ENCODE assay signal across 8 cellular contexts in the genomic region with DNA sequence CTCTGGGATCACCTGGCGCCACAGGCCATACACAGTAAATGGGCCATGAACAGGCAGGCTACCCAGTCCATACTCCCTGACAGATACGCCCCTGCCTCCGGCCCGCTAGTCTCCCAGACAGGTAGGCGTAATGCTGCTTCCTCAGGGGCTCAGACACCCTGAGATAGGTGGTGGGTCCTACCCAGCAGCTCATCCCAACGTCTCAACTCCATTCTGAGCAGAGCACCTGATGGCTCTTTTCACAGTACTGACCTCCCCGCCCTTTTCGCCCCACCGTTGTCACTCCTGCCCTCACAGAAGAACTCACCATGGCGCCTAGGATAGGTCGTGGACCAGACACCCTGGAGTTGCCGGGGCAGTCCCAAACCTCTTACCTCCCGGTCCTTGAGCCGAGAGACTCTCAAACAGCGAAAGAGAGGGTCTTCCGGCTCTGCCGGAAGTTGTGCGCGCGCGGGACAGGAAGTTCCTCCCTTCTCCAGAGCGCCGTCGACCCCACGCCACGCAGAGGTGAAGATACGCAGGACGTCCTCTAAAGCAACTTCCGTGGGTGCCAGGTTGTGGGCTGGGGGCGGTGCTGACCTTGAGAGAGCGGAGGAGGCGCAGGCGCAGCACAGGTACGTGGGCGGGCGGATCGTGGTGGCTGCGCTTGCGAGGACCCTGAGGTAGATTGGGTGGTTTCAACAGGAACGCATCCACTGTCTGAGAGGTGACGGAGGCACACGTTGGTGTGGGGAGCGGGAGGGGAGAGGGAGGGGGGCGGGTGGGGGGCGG. TPM values are rescaled to one million over a fixed set of nuclear protein-coding genes. Genes with fewer than 3 reads are reported as not detected.
DNase-seq lines count a peak whose midpoint lies in the region; ATAC-seq lines count a peak whose summit lies in the region.

A gene (minus strand): TSS at position 432 of the 771 bp plus-strand sequence. CDS start 122 bp downstream, at position 310.

- DNase-seq in COLO829 (ENCODE audit: low spot score) (peak; percentile 44), HT-29 (ENCODE audit: low spot score) (peak; percentile 89), medulla oblongata (ENCODE audit: extremely low spot score) (peak; percentile 86)
- DNase-seq in NK-92 treated with Interleukin-12 subunit alpha and Interleukin-12 subunit beta, amount 100 ng/mL, for 24 hours (lab: John Stamatoyannopoulos, UW), result peak; percentile 94
- peak; percentile 90 to 91 for DNase-seq in activated CD8-positive, alpha-beta memory T cell treated with anti-CD3 and anti-CD28 coated beads for 1 hour (ENCODE audit: extremely low read depth in 1 of 2, low read depth in 1 of 2)
- DNase-seq in effector CD8-positive, alpha-beta T cell (lab: John Stamatoyannopoulos, UW), result peak; percentile 92
- peak; percentile 80 to 91 (median 83) for DNase-seq in stimulated activated CD4-positive, alpha-beta T cell treated with anti-CD3 and anti-CD28 coated beads, TNF-alpha, amount 100 ng/mL, for 48 hours (ENCODE audit: low read depth in 3 of 3)

- peak; percentile 99 for ATAC-seq in GM21360 (IDR thresholded peaks at IDR 0.05; ENCODE audit: unreplicated experiment)

RNA-seq across cellular contexts. Expression of the gene that starts here (rescaled TPM):
- total RNA-seq in HT-29 (2014; rRNA removed; shearing (Covaris generic)), result 6.8 and 11.4 TPM in 2 replicates

Comparison
In these comparisons a context has a peak if more than half of its experiments do, and no peak if none do; other contexts are left out.
1. Peak in every context shown above with its lines: DNase-seq and ATAC-seq.
2. DNase-seq: peak in every context shown above with its lines; median percentile 94 in NK-92 treated with Interleukin-12 subunit alpha and Interleukin-12 subunit beta, amount 100 ng/mL, for 24 hours; 92 in effector CD8-positive, alpha-beta T cell; 90 in activated CD8-positive, alpha-beta memory T cell treated with anti-CD3 and anti-CD28 coated beads for 1 hour; 89 in HT-29; 86 in medulla oblongata; 83 in stimulated activated CD4-positive, alpha-beta T cell treated with anti-CD3 and anti-CD28 coated beads, TNF-alpha, amount 100 ng/mL, for 48 hours; 44 in COLO829.